Comparison of ENCODE assay signal across 8 cellular contexts in genomic region chr17:8226536-8227237, GRCh38. TPM values are rescaled to one million over a fixed set of nuclear protein-coding genes. Genes with fewer than 3 reads are reported as not detected.
DNase-seq lines count a peak whose midpoint lies in the region; ATAC-seq lines count a peak whose summit lies in the region.

No MANE protein-coding gene starts in this region.

- DNase-seq in activated CD4-positive, alpha-beta T cell treated with anti-CD3 and anti-CD28 coated beads for 48 hours: peak; percentile 79
- no peak for DNase-seq in activated CD4-positive, alpha-beta T cell treated with anti-CD3 and anti-CD28 coated beads, Interleukin-2, amount 50 U/mL, for 4 hours
- DNase-seq in OCI-M1 (lab: John Stamatoyannopoulos, UW) (peak; percentile 97), left ventricle myocardium superior (peak; percentile 67), posterior cingulate gyrus (peak; percentile 32 to 94 (median 68)), NCI-H146 (lab: John Stamatoyannopoulos, UW) (no peak)

- intact Hi-C loops in left ventricle myocardium superior (cut with micrococcal nuclease): no loop called here
- intact Hi-C loops in posterior cingulate gyrus (cut with DNase I): no loop called here

- ATAC-seq in left ventricle myocardium superior (peak; percentile 13), GM21528 (IDR thresholded peaks at IDR 0.05; ENCODE audit: low FRiP score, unreplicated experiment) (no peak)

- peak overlapping the region; percentile 90 for H3K27ac ChIP-seq in angular gyrus (ENCODE audit: low read depth, low read length)

RNA-seq across cellular contexts. Expression of gene AURKB, which starts 16.3 kb away (rescaled TPM):
- total RNA-seq in left ventricle myocardium superior: 0.47 TPM

RNA-seq across cellular contexts. Expression of gene CTC1, which starts 21.2 kb away (rescaled TPM):
- 16.2 TPM for total RNA-seq in left ventricle myocardium superior

RNA-seq across cellular contexts. Expression of gene PFAS, which starts 22.4 kb away (rescaled TPM):
- total RNA-seq in left ventricle myocardium superior: 12.1 TPM

RNA-seq across cellular contexts. Expression of gene BORCS6, which starts 36.7 kb away (rescaled TPM):
- total RNA-seq in left ventricle myocardium superior: 9.4 TPM

RNA-seq across cellular contexts. Expression of gene TMEM107, which starts 50.5 kb away (rescaled TPM):
- total RNA-seq in left ventricle myocardium superior: 5.2 TPM

Comparison
In these comparisons a context has a peak if more than half of its experiments do, and no peak if none do; other contexts are left out.
1. DNase-seq: peak in activated CD4-positive, alpha-beta T cell treated with anti-CD3 and anti-CD28 coated beads for 48 hours (single experiment), OCI-M1 (single experiment), left ventricle myocardium superior (single experiment) and posterior cingulate gyrus (10 of 10); none in activated CD4-positive, alpha-beta T cell treated with anti-CD3 and anti-CD28 coated beads, Interleukin-2, amount 50 U/mL, for 4 hours (0 of 2) and NCI-H146 (single experiment).